30 cellular contexts compared by ENCODE assay signal in the genomic region with DNA sequence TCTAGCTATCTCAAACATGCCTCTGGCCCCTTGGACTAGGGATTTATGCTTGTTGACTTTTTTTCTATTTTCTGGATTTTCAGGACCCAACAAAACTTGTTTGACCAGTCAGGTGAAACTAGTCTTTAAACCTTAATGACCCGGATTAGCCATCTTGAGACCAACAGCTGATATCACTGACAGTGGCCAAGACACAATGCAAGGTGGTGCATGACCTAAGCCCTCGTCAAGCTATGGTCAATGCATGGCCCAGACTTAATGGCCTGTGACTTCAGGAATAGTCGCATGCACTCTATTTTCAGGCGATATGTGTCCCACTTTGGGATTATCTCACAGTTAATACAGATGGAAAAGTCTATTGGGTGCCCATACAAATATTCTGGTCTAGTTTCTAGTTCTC.
"Had no signal": no experiment of that assay in that cellular context is flagged by ENCODE, and none has a peak within 500 bp of the region (broad histone marks: within the 10 kb centered on the region; RNA-seq: fewer than 3 reads in every experiment).

No MANE protein-coding gene starts in this region.

- ATAC-seq: activated CD4-positive, alpha-beta T cell treated with anti-CD3 and anti-CD28 coated beads for 36 hours; activated CD4-positive, CD25-positive, alpha-beta regulatory T cell treated with anti-CD3 and anti-CD28 coated beads, Interleukin-2, amount 50 U/mL, for 24 hours; activated T-cell treated with anti-CD3 and anti-CD28 coated beads, Interleukin-2, amount 50 U/mL, for 4 hours; Panc1; WTC11 had no signal

- H3K27me3 Mint-ChIP-seq: activated CD4-positive, alpha-beta memory T cell treated with anti-CD3 and anti-CD28 coated beads for 36 hours; activated CD4-positive, alpha-beta T cell treated with anti-CD3 and anti-CD28 coated beads for 36 hours; activated CD4-positive, alpha-beta T cell treated with anti-CD3 and anti-CD28 coated beads, Interleukin-2, amount 10 ng/mL, durations not matched to agents 7 days and 5 days; activated naive CD8-positive, alpha-beta T cell treated with anti-CD3 and anti-CD28 coated beads for 36 hours had no signal

- DNase-seq: activated CD4-positive, alpha-beta memory T cell treated with anti-CD3 and anti-CD28 coated beads for 36 hours; activated CD4-positive, alpha-beta T cell treated with anti-CD3 and anti-CD28 coated beads for 36 hours; activated CD4-positive, alpha-beta T cell treated with anti-CD3 and anti-CD28 coated beads, Interleukin-2, amount 10 ng/mL, durations not matched to agents 7 days and 5 days; activated CD8-positive, alpha-beta memory T cell treated with anti-CD3 and anti-CD28 coated beads, Interleukin-2, amount 50 U/mL, for 4 hours; activated effector memory CD4-positive, alpha-beta T cell treated with Interleukin-2 at 50 U/mL for 16 hours; activated naive CD4-positive, alpha-beta T cell; activated naive CD4-positive, alpha-beta T cell treated with anti-CD3 and anti-CD28 coated beads, Interleukin-2, amount 50 U/mL, for 16 hours; activated naive CD8-positive, alpha-beta T cell treated with anti-CD3 and anti-CD28 coated beads for 36 hours; activated T-cell treated with anti-CD3 and anti-CD28 coated beads for 4 hours; activated T-cell treated with anti-CD3 and anti-CD28 coated beads, Interleukin-2, amount 50 U/mL, for 4 hours; amniotic stem cell; aorta; brain microvascular endothelial cell; central memory CD4-positive, alpha-beta T cell; NCI-H1105; NCI-H1417 treated with DMSO at 0.1 percent for 48 hours; NCI-H187 treated with DMSO at 0.1 percent for 48 hours; NCI-H2081; NCI-H2171 treated with DMSO at 0.1 percent for 48 hours; NCI-H2227 treated with DMSO at 0.1 percent for 48 hours; NCI-H446; NCI-H510A treated with DMSO at 0.1 percent for 48 hours; NCI-H526 treated with DMSO at 0.1 percent for 48 hours; SHP77; SJCRH30 had no signal

- H3K9ac ChIP-seq: KMS-11 had no signal

- H3K27me3 ChIP-seq: brain microvascular endothelial cell, SJCRH30 had no signal

- H3K4me3 Mint-ChIP-seq: activated CD4-positive, alpha-beta memory T cell treated with anti-CD3 and anti-CD28 coated beads for 36 hours; activated CD4-positive, alpha-beta T cell treated with anti-CD3 and anti-CD28 coated beads for 36 hours; activated CD4-positive, alpha-beta T cell treated with anti-CD3 and anti-CD28 coated beads, Interleukin-2, amount 10 ng/mL, durations not matched to agents 7 days and 5 days; activated naive CD8-positive, alpha-beta T cell treated with anti-CD3 and anti-CD28 coated beads for 36 hours; activated T-cell treated with anti-CD3 and anti-CD28 coated beads, Interleukin-2, amount 50 U/mL, for 4 hours; WTC11 had no signal

- H3K9me3 Mint-ChIP-seq: activated CD4-positive, alpha-beta memory T cell treated with anti-CD3 and anti-CD28 coated beads for 36 hours; activated naive CD8-positive, alpha-beta T cell treated with anti-CD3 and anti-CD28 coated beads for 36 hours; activated T-cell treated with anti-CD3 and anti-CD28 coated beads, Interleukin-2, amount 50 U/mL, for 4 hours had no signal

- H3K36me3 Mint-ChIP-seq: activated CD4-positive, alpha-beta memory T cell treated with anti-CD3 and anti-CD28 coated beads for 36 hours; activated naive CD8-positive, alpha-beta T cell treated with anti-CD3 and anti-CD28 coated beads for 36 hours; WTC11 had no signal

- H3K4me3 ChIP-seq: SJCRH30, SK-N-MC had no signal

- H3K4me2 ChIP-seq: KMS-11 had no signal

- H3K9me3 ChIP-seq: SJCRH30 had no signal

- H3K27ac Mint-ChIP-seq: activated CD4-positive, alpha-beta memory T cell treated with anti-CD3 and anti-CD28 coated beads for 36 hours; activated CD4-positive, alpha-beta T cell treated with anti-CD3 and anti-CD28 coated beads for 36 hours; activated CD4-positive, alpha-beta T cell treated with anti-CD3 and anti-CD28 coated beads, Interleukin-2, amount 10 ng/mL, durations not matched to agents 7 days and 5 days; activated naive CD8-positive, alpha-beta T cell treated with anti-CD3 and anti-CD28 coated beads for 36 hours; WTC11 had no signal

- H3K27ac ChIP-seq: brain microvascular endothelial cell, KMS-11, SJCRH30, SK-N-MC had no signal

- H3K36me3 ChIP-seq: brain microvascular endothelial cell, SJCRH30 had no signal
